9 cellular contexts compared by ENCODE assay signal in genomic region chr6:1542764-1543163, GRCh38.
"Had no signal": no experiment of that assay in that cellular context is flagged by ENCODE, and none has a peak within 500 bp of the region (broad histone marks: within the 10 kb centered on the region; RNA-seq: fewer than 3 reads in every experiment).

No MANE protein-coding gene starts in this region.

- DNase-seq: GM23248, GOT3, H9, HCEC 1CT, HFFc6, KG1 had no signal

- H3K4me3 ChIP-seq: GM23248 had no signal

- H3K9ac ChIP-seq: GM23248 had no signal

- FAIRE-seq: H54, HepG2 had no signal

- H2AFZ ChIP-seq: GM23248 had no signal

- H3K27ac ChIP-seq: GM23248, HL-60 had no signal

- ATAC-seq: HepG2 had no signal
